ENCODE assay signal across 8 cellular contexts in genomic region chr7:76281706-76282343, GRCh38. TPM values are rescaled to one million over a fixed set of nuclear protein-coding genes. Genes with fewer than 3 reads are reported as not detected.
DNase-seq lines count a peak whose midpoint lies in the region; ATAC-seq and TF ChIP-seq lines count a peak whose summit lies in the region.

No MANE protein-coding gene starts in this region.

- intact Hi-C loops in activated CD8-positive, alpha-beta T cell treated with anti-CD3 and anti-CD28 coated beads for 36 hours (cut with micrococcal nuclease): no loop called here
- intact Hi-C loops in gastrocnemius medialis (cut with DNase I; ENCODE audit: low total_unique reads) (no loop called here), transverse colon (cut with DNase I; ENCODE audit: low total_unique reads) (no loop called here)

- DNase-seq in H7: peak; percentile 83
- DNase-seq in activated CD8-positive, alpha-beta T cell treated with anti-CD3 and anti-CD28 coated beads for 36 hours: no peak
- DNase-seq in fibroblast of villous mesenchyme (ENCODE audit: low read depth): no peak
- no peak for DNase-seq in gastrocnemius medialis
- no peak for DNase-seq in superior temporal gyrus (ENCODE audit: extremely low spot score)
- DNase-seq in transverse colon: no peak
- DNase-seq in NCI-H524 treated with DMSO at 0.1 percent for 48 hours (lab: John Stamatoyannopoulos, UW): no peak
- DNase-seq in UCSD-AML1 (lab: John Stamatoyannopoulos, UW; ENCODE audit: unreplicated experiment): no peak

- H3K4me1 ChIP-seq in gastrocnemius medialis (peaks cover 4 to 5% of the 10 kb centered on the region in 2 donors), transverse colon (peaks cover 5 to 28% (median 17%) of the 10 kb centered on the region in 4 donors)

- no peak for TF ChIP-seq CTCF in activated CD8-positive, alpha-beta T cell treated with anti-CD3 and anti-CD28 coated beads for 36 hours (IDR thresholded peaks at IDR 0.05)
- TF ChIP-seq CTCF in fibroblast of villous mesenchyme (IDR thresholded peaks at IDR 0.05; ENCODE audit: insufficient read depth, low read depth, low read length): no peak
- TF ChIP-seq CTCF in gastrocnemius medialis (IDR thresholded peaks at IDR 0.05 in 4 of 5, conservative IDR thresholded peaks at IDR 0.05 in 1 of 5): no peak
- no peak for TF ChIP-seq CTCF in transverse colon (IDR thresholded peaks at IDR 0.05)

- peak overlapping the region; percentile 41 for H3K4me3 Mint-ChIP-seq in activated CD8-positive, alpha-beta T cell treated with anti-CD3 and anti-CD28 coated beads for 36 hours

- WGBS in transverse colon (ENCODE audit: low coverage in 1 of 2), 2 donors: 5% methylated on average over 30 of the region's 36 CpGs; no CpG with 5 or more reads in 1 of the 2 donors

- H3K4me1 Mint-ChIP-seq in activated CD8-positive, alpha-beta T cell treated with anti-CD3 and anti-CD28 coated beads for 36 hours (ENCODE audit: low read depth): peaks cover 10% of the 10 kb centered on the region

- H3K4me3 ChIP-seq in H7 (ENCODE audit: insufficient read depth, low read depth, low read length) (peak overlapping the region; percentile 55), fibroblast of villous mesenchyme (ENCODE audit: low read depth, low read length) (peak overlapping the region; percentile 53), gastrocnemius medialis (peak overlapping the region; percentile 36 to 55 (median 48)), transverse colon (peak overlapping the region in 2 of 4 donors; percentile 42 to 49)

- H3K36me3 Mint-ChIP-seq in activated CD8-positive, alpha-beta T cell treated with anti-CD3 and anti-CD28 coated beads for 36 hours (ENCODE audit: low read depth): no peaks in the 10 kb centered on the region

- CTCF ChIA-PET in activated CD8-positive, alpha-beta T cell treated with anti-CD3 and anti-CD28 coated beads for 36 hours (lab: Charles Lee): interaction anchor here (0.7 to 1.6 kb wide), 4 partner anchors 9 to 33 kb away, joined by 3 to 5 read pairs (median 4); no protein-coding TSS in a partner anchor

- no peak for TF ChIP-seq EP300 in transverse colon (IDR thresholded peaks at IDR 0.05; ENCODE audit: low read depth)

- no peak for ATAC-seq in activated CD8-positive, alpha-beta T cell treated with anti-CD3 and anti-CD28 coated beads for 36 hours
- peak in 1 of 2 donors; percentile 22 for ATAC-seq in gastrocnemius medialis

- H3K36me3 ChIP-seq in H7 (replicated peaks; ENCODE audit: control insufficient read depth, insufficient read depth, low read length): peaks cover 2% of the 10 kb centered on the region
- no peaks in the 10 kb centered on the region for H3K36me3 ChIP-seq in gastrocnemius medialis
- H3K36me3 ChIP-seq in transverse colon: no peaks in the 10 kb centered on the region

- H3K27ac ChIP-seq in gastrocnemius medialis (no peak overlapping the region), transverse colon (no peak overlapping the region)

- in situ Hi-C loops in gastrocnemius medialis (cut with MboI; ENCODE audit: low sequenced_read_pairs in 4 of 4): loop anchor here in 2 of 4 donors (10.0 kb wide), 2 partner anchors 97 to 107 kb away; no protein-coding TSS in a partner anchor
- in situ Hi-C loops in transverse colon (cut with MboI; ENCODE audit: low pct_ligation_motif_present in 1 of 4, low pct_unique_long_range_greater_than_20kb in 1 of 4, low sequenced_read_pairs in 3 of 4): no loop called here

- no peaks in the 10 kb centered on the region for H3K9me3 Mint-ChIP-seq in activated CD8-positive, alpha-beta T cell treated with anti-CD3 and anti-CD28 coated beads for 36 hours

- peaks cover 36% of the 10 kb centered on the region for H3K27me3 Mint-ChIP-seq in activated CD8-positive, alpha-beta T cell treated with anti-CD3 and anti-CD28 coated beads for 36 hours

- H3K27me3 ChIP-seq in H7 (ENCODE audit: control insufficient read depth, insufficient read depth, low read length) (peaks cover 41% of the 10 kb centered on the region), gastrocnemius medialis (peaks cover 21 to 30% (median 22%) of the 10 kb centered on the region in 3 donors), transverse colon (peaks cover 77% of the 10 kb centered on the region)

- POLR2A ChIA-PET in activated CD8-positive, alpha-beta T cell treated with anti-CD3 and anti-CD28 coated beads for 36 hours (lab: Charles Lee): interaction anchor here (0.8 to 1.1 kb wide), 2 partner anchors 36 to 57 kb away, joined by 3 to 4 read pairs; no protein-coding TSS in a partner anchor

- no peak overlapping the region for H3K27ac Mint-ChIP-seq in activated CD8-positive, alpha-beta T cell treated with anti-CD3 and anti-CD28 coated beads for 36 hours

- no peak for TF ChIP-seq POLR2A in gastrocnemius medialis (IDR thresholded peaks at IDR 0.05)
- no peak for TF ChIP-seq POLR2A in transverse colon (IDR thresholded peaks at IDR 0.05)

- no peaks in the 10 kb centered on the region for H3K9me3 ChIP-seq in gastrocnemius medialis
- no peaks in the 10 kb centered on the region for H3K9me3 ChIP-seq in transverse colon

RNA-seq across cellular contexts. Expression of gene HSPB1, which starts 20.6 kb away (rescaled TPM):
- total RNA-seq in H7 (2014; rRNA removed; shearing (Covaris generic)): 62.3 and 80.7 TPM in 2 replicates
- 100 to 1,000 TPM; 104 to 109 TPM for total RNA-seq in activated CD8-positive, alpha-beta T cell treated with anti-CD3 and anti-CD28 coated beads for 36 hours
- 77.7 and 130 TPM in 2 replicates for total RNA-seq in fibroblast of villous mesenchyme
- total RNA-seq in gastrocnemius medialis: 1,000 to 10,000 TPM; 1,878 to 2,898 (median 2,185) TPM
- total RNA-seq in transverse colon: 1,000 to 10,000 TPM in 1 of 4 donors, 100 to 1,000 TPM in 3; 387 to 1,086 (median 519) TPM
